In genomic region chr10:1745794-1746456, GRCh38 we compare ENCODE assay signal across 16 cellular contexts. TPM values are rescaled to one million over a fixed set of nuclear protein-coding genes. Genes with fewer than 3 reads are reported as not detected.
"Had no signal": no experiment of that assay in that cellular context is flagged by ENCODE, and none has a peak within 500 bp of the region (broad histone marks: within the 10 kb centered on the region; RNA-seq: fewer than 3 reads in every experiment).

No MANE protein-coding gene starts in this region.

- H3K4me3 ChIP-seq: dorsolateral prefrontal cortex, gastrocnemius medialis, right atrium auricular region, sigmoid colon, skin epidermis had no signal

- H3K27me3 ChIP-seq: gastrocnemius medialis, right atrium auricular region had no signal

- H3K36me3 ChIP-seq: gastrocnemius medialis, right atrium auricular region, sigmoid colon had no signal

- DNase-seq: cortex of kidney; dorsolateral prefrontal cortex; effector CD8-positive, alpha-beta T cell; gastrocnemius medialis; islet precursor cell; mammary epithelial cell; posterior cingulate gyrus; sigmoid colon; stimulated activated CD4-positive, alpha-beta T cell treated with anti-CD3 and anti-CD28 coated beads, Interleukin-2, amount 100 ng/mL, for 24 hours; stimulated activated CD4-positive, alpha-beta T cell treated with anti-CD3 and anti-CD28 coated beads, Interleukin-4, amount 100 ng/mL, for 4 hours; stimulated activated naive B cell treated with anti-CD40 and anti-IgM and Interleukin-4, amounts not matched to agents 10 μg/mL and 1 μg/mL and 100 μg/mL, for 72 hours had no signal

- H3K4me1 ChIP-seq: gastrocnemius medialis, right atrium auricular region, sigmoid colon had no signal

- H3K9me3 ChIP-seq: gastrocnemius medialis had no signal

- ATAC-seq: gastrocnemius medialis; left lobe of liver; stimulated activated naive B cell treated with anti-CD40 and anti-IgM and Interleukin-4, amounts not matched to agents 10 μg/mL and 1 μg/mL and 100 μg/mL, for 72 hours had no signal

- H3K27ac ChIP-seq: dorsolateral prefrontal cortex, gastrocnemius medialis, right atrium auricular region, sigmoid colon, skin epidermis had no signal

RNA-seq across cellular contexts. Expression of gene ADARB2, which starts 8.6 kb away (rescaled TPM):
- total RNA-seq: fibroblast of villous mesenchyme, mammary epithelial cell, pulmonary artery endothelial cell had no signal
- polyA plus RNA-seq: mammary epithelial cell had no signal
